33 cellular contexts compared by ENCODE assay signal in the genomic region with DNA sequence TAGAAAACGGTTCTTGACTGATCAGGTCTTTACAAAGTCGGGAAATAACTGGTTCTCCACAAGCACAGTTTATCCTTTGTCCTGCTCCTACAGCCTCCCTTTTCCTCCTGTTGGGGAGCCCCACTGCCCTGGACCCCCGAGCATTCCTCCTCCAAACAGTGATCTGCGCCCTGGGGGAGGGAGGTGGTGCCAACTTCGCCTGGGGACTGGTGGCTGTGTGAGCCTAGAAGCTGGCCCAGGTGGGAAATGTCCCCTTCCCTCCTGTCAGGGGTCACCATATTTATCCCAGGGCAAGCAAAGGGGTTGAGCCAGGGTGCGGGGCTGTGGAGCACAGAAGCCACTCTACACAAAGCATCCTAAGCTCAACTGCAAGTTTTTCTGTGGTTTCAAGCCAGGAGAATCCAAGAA. TPM values are rescaled to one million over a fixed set of nuclear protein-coding genes. Genes with fewer than 3 reads are reported as not detected.
"Had no signal": no experiment of that assay in that cellular context is flagged by ENCODE, and none has a peak within 500 bp of the region (broad histone marks: within the 10 kb centered on the region; RNA-seq: fewer than 3 reads in every experiment).

No MANE protein-coding gene starts in this region.

- DNase-seq: activated CD4-positive, alpha-beta T cell treated with anti-CD3 and anti-CD28 coated beads for 48 hours; activated CD8-positive, alpha-beta memory T cell treated with anti-CD3 and anti-CD28 coated beads for 24 hours; activated gamma-delta T cell; activated naive CD4-positive, alpha-beta T cell treated with anti-CD3 and anti-CD28 coated beads, Interleukin-2, amount 10 ng/mL, durations not matched to agents 7 days and 5 days; activated naive CD8-positive, alpha-beta T cell treated with anti-CD3 and anti-CD28 coated beads, Interleukin-2, amount 10 ng/mL, durations not matched to agents 7 days and 5 days; cortex of kidney; effector memory CD8-positive, alpha-beta T cell; erythroblast; hippocampal formation; immature natural killer cell; kidney; midbrain; naive thymus-derived CD4-positive, alpha-beta T cell; nucleus accumbens; psoas muscle; stimulated activated CD4-positive, alpha-beta T cell treated with anti-CD3 and anti-CD28 coated beads, Interleukin-4, amount 100 ng/mL, for 1 hour; testis; transverse colon had no signal

- H3K9me3 ChIP-seq: ascending aorta, gastroesophageal sphincter, psoas muscle, testis, transverse colon had no signal

- H3K79me2 ChIP-seq: parathyroid adenoma had no signal

- ATAC-seq: activated CD4-positive, CD25-positive, alpha-beta regulatory T cell treated with anti-CD3 and anti-CD28 coated beads, Interleukin-2, amount 50 U/mL, for 24 hours; effector memory CD8-positive, alpha-beta T cell; gastroesophageal sphincter; naive thymus-derived CD4-positive, alpha-beta T cell; psoas muscle; right cardiac atrium; stimulated activated naive CD8-positive, alpha-beta T cell treated with anti-CD3 and anti-CD28 coated beads, Interleukin-15, Interleukin-2, amounts not matched to agents 100 U/mL and 50 U/mL, for 24 hours had no signal

- H3K4me3 ChIP-seq: ascending aorta, gastroesophageal sphincter, psoas muscle, testis had no signal

- H3K27ac ChIP-seq: ascending aorta, gastroesophageal sphincter, parathyroid adenoma, psoas muscle, testis, transverse colon had no signal

- H3K9ac ChIP-seq: parathyroid adenoma had no signal

- FAIRE-seq: kidney had no signal

- H3K36me3 ChIP-seq: ascending aorta, gastroesophageal sphincter, transverse colon had no signal

- H2AFZ ChIP-seq: parathyroid adenoma had no signal

- H3K4me1 ChIP-seq: parathyroid adenoma had no signal

RNA-seq across cellular contexts. Expression of gene HMX3, which starts 5.2 kb away (rescaled TPM):
- total RNA-seq: activated naive CD8-positive, alpha-beta T cell treated with anti-CD3 and anti-CD28 coated beads, Interleukin-2, amount 10 ng/mL, durations not matched to agents 7 days and 5 days; ascending aorta; cardiac septum; chondrocyte; fibroblast of lung; fibroblast of villous mesenchyme; kidney; lower leg skin; naive thymus-derived CD4-positive, alpha-beta T cell; neural crest cell; psoas muscle; right cardiac atrium; skeletal muscle tissue; urinary bladder had no signal
- polyA plus RNA-seq: fibroblast of lung; immature natural killer cell; naive thymus-derived CD4-positive, alpha-beta T cell; psoas muscle; right cardiac atrium; urinary bladder had no signal

RNA-seq across cellular contexts. Expression of gene HMX2, which starts 6.9 kb away (rescaled TPM):
- total RNA-seq: activated naive CD8-positive, alpha-beta T cell treated with anti-CD3 and anti-CD28 coated beads, Interleukin-2, amount 10 ng/mL, durations not matched to agents 7 days and 5 days; ascending aorta; cardiac septum; chondrocyte; fibroblast of lung; fibroblast of villous mesenchyme; gastroesophageal sphincter; lower leg skin; naive thymus-derived CD4-positive, alpha-beta T cell; neural crest cell; psoas muscle; right cardiac atrium; skeletal muscle tissue; T-cell; urinary bladder had no signal
- polyA plus RNA-seq: fibroblast of lung, immature natural killer cell, psoas muscle, right cardiac atrium, urinary bladder had no signal
